Comparison of ENCODE assay signal across 14 cellular contexts in the genomic region with DNA sequence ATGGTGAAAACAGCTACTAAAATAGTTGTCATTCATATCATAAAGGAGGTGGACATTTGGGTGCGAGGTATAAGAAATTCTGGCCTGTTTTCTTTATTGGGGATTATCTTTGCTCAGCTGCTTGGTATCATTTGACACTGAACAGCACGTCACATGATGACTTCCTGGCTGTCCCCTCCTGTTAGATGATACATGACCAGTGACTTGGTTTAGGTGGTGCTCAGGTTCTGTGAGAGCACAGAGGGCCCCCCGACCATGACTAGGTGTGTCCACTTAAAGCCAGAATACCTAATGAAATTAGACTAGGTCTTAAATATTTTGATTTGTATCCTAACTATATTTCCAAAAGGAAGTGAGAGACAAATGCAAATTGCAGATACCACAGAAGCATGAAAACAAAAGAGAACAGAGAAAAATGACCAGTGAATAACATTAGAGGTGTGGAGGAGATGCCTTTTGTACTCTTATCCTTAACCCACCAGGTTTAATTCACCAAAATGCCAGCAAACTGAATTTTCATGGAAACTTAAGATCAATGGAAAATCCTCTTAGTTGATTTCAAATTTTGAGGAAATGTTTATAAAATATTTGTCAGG. TPM values are rescaled to one million over a fixed set of nuclear protein-coding genes. Genes with fewer than 3 reads are reported as not detected.
DNase-seq lines count a peak whose midpoint lies in the region; ATAC-seq and TF ChIP-seq lines count a peak whose summit lies in the region.
"Had no signal": no experiment of that assay in that cellular context is flagged by ENCODE, and none has a peak within 500 bp of the region (broad histone marks: within the 10 kb centered on the region; RNA-seq: fewer than 3 reads in every experiment).

No MANE protein-coding gene starts in this region.

- H3K27ac ChIP-seq in osteoblast (ENCODE audit: low read depth, low read length), result no peak overlapping the region
- H3K27ac ChIP-seq: lower lobe of right lung had no signal

- H3K27me3 Mint-ChIP-seq in naive B cell (no peaks in the 10 kb centered on the region), glutamatergic neuron (ENCODE audit: unreplicated experiment) (peaks cover 21% of the 10 kb centered on the region)
- H3K27me3 Mint-ChIP-seq: brain had no signal

- no peaks in the 10 kb centered on the region for H3K9me3 Mint-ChIP-seq in naive B cell
- H3K9me3 Mint-ChIP-seq in glutamatergic neuron (ENCODE audit: unreplicated experiment), result peaks cover 19% of the 10 kb centered on the region
- H3K9me3 Mint-ChIP-seq: activated T-cell treated with anti-CD3 and anti-CD28 coated beads, Interleukin-2, amount 50 U/mL, for 72 hours; brain; CD8-positive, alpha-beta T cell had no signal

- no peak overlapping the region for H2AFZ ChIP-seq in osteoblast (ENCODE audit: low read length)

- H3K4me1 ChIP-seq in osteoblast (ENCODE audit: insufficient read depth, low read length), result peaks cover 7% of the 10 kb centered on the region
- H3K4me1 ChIP-seq: lower lobe of right lung had no signal

- H3K79me2 ChIP-seq in osteoblast (ENCODE audit: insufficient read depth, low read length), result peaks cover 14% of the 10 kb centered on the region

- no peaks in the 10 kb centered on the region for H4K20me1 ChIP-seq in osteoblast (ENCODE audit: insufficient read depth, low read length)

- ATAC-seq in GM18867 (IDR thresholded peaks at IDR 0.05; ENCODE audit: unreplicated experiment), result peak; percentile 72
- peak; percentile 77 for ATAC-seq in GM21619 (IDR thresholded peaks at IDR 0.05; ENCODE audit: unreplicated experiment)
- ATAC-seq in HG03378 (IDR thresholded peaks at IDR 0.05; ENCODE audit: unreplicated experiment), result peak; percentile 58
- ATAC-seq in naive B cell (ENCODE audit: low read depth in 2 of 2), result no peak
- ATAC-seq: activated T-cell treated with anti-CD3 and anti-CD28 coated beads, Interleukin-2, amount 50 U/mL, for 72 hours; CD8-positive, alpha-beta T cell; lower lobe of right lung had no signal

- H3K4me3 Mint-ChIP-seq in naive B cell (peak overlapping the region in 7 of 8 donors; percentile 45 to 82 (median 70)), glutamatergic neuron (ENCODE audit: unreplicated experiment) (no peak overlapping the region)
- H3K4me3 Mint-ChIP-seq: activated T-cell treated with anti-CD3 and anti-CD28 coated beads, Interleukin-2, amount 50 U/mL, for 72 hours; brain; CD8-positive, alpha-beta T cell had no signal

- no peak for TF ChIP-seq CTCF in glutamatergic neuron (IDR thresholded peaks at IDR 0.05; ENCODE audit: partially characterized antibody, unreplicated experiment)
- no peak for TF ChIP-seq CTCF in osteoblast (IDR thresholded peaks at IDR 0.05; ENCODE audit: extremely low read depth, low read depth, low read length)

- H3K36me3 Mint-ChIP-seq in naive B cell, result peaks cover 5 to 32% of the 10 kb centered on the region in 2 donors
- no peaks in the 10 kb centered on the region for H3K36me3 Mint-ChIP-seq in glutamatergic neuron (ENCODE audit: unreplicated experiment)

- no peaks in the 10 kb centered on the region for H3K27me3 ChIP-seq in osteoblast (ENCODE audit: insufficient read depth, low read length)

- no peaks in the 10 kb centered on the region for H3K9me3 ChIP-seq in osteoblast (ENCODE audit: low read depth, low read length)
- H3K9me3 ChIP-seq: lower lobe of right lung had no signal

- H3K36me3 ChIP-seq in osteoblast (ENCODE audit: insufficient read depth, low read length), result peaks cover 15% of the 10 kb centered on the region

- DNase-seq in naive B cell, result no peak
- DNase-seq in glutamatergic neuron, result no peak
- no peak for DNase-seq in middle frontal gyrus (ENCODE audit: extremely low spot score, low spot score)
- DNase-seq in osteoblast (ENCODE audit: insufficient read length, low spot score, missing footprints), result no peak
- DNase-seq: activated T-cell treated with anti-CD3 and anti-CD28 coated beads, Interleukin-2, amount 50 U/mL, for 72 hours; CD8-positive, alpha-beta T cell; hippocampal formation; lower lobe of right lung; stimulated activated CD4-positive, alpha-beta T cell treated with anti-CD3 and anti-CD28 coated beads, Interleukin-2, amount 100 ng/mL, for 24 hours had no signal

- no peak overlapping the region for H3K4me3 ChIP-seq in osteoblast (ENCODE audit: insufficient read depth, low read length)
- H3K4me3 ChIP-seq: lower lobe of right lung had no signal

- H3K4me1 Mint-ChIP-seq in naive B cell (peaks cover 27 to 51% (median 50%) of the 10 kb centered on the region in 3 donors), glutamatergic neuron (ENCODE audit: low read depth, unreplicated experiment) (peaks cover 27% of the 10 kb centered on the region)

- peak overlapping the region; percentile 68 to 90 (median 72) for H3K27ac Mint-ChIP-seq in naive B cell
- no peak overlapping the region for H3K27ac Mint-ChIP-seq in glutamatergic neuron (ENCODE audit: unreplicated experiment)
- H3K27ac Mint-ChIP-seq: activated T-cell treated with anti-CD3 and anti-CD28 coated beads, Interleukin-2, amount 50 U/mL, for 72 hours had no signal

- no peak overlapping the region for H3K4me2 ChIP-seq in osteoblast (ENCODE audit: insufficient read depth, low read length)

RNA-seq across cellular contexts. Expression of a gene that starts 50.6 kb away (rescaled TPM):
- not detected for polyA plus RNA-seq in naive B cell (ENCODE audit: low read depth in 6 of 6)
- total RNA-seq in glutamatergic neuron (ENCODE audit: unreplicated experiment), result not detected
- total RNA-seq in osteoblast, result under 0.01 TPM in 1 of 2 replicates, not detected in the other
- total RNA-seq: activated T-cell treated with anti-CD3 and anti-CD28 coated beads, Interleukin-2, amount 50 U/mL, for 72 hours; CD8-positive, alpha-beta T cell; lower lobe of right lung; osteocyte had no signal

Comparison
In these comparisons a context has a peak if more than half of its experiments do, and no peak if none do; other contexts are left out.
1. ATAC-seq: peak in GM18867 (single experiment), GM21619 (single experiment) and HG03378 (single experiment); none in naive B cell (0 of 2).